16 cellular contexts compared by ENCODE assay signal in genomic region chr14:99038401-99038800, GRCh38.
DNase-seq lines count a peak whose midpoint lies in the region; ATAC-seq and TF ChIP-seq lines count a peak whose summit lies in the region.
"Had no signal": no experiment of that assay in that cellular context is flagged by ENCODE, and none has a peak within 500 bp of the region (broad histone marks: within the 10 kb centered on the region; RNA-seq: fewer than 3 reads in every experiment).

No MANE protein-coding gene starts in this region.

- H3K36me3 ChIP-seq in lower lobe of right lung = no peaks in the 10 kb centered on the region
- H3K36me3 ChIP-seq: adrenal gland, vagina had no signal

- H3K27me3 Mint-ChIP-seq in activated CD4-positive, alpha-beta T cell treated with anti-CD3 and anti-CD28 coated beads, Interleukin-2, amount 10 ng/mL, durations not matched to agents 7 days and 5 days = no peaks in the 10 kb centered on the region
- H3K27me3 Mint-ChIP-seq in progenitor cell of endocrine pancreas = peaks cover 22% of the 10 kb centered on the region
- H3K27me3 Mint-ChIP-seq: IgD-negative memory B cell had no signal

- no peaks in the 10 kb centered on the region for H3K9me3 Mint-ChIP-seq in activated CD4-positive, alpha-beta T cell treated with anti-CD3 and anti-CD28 coated beads, Interleukin-2, amount 10 ng/mL, durations not matched to agents 7 days and 5 days
- no peaks in the 10 kb centered on the region for H3K9me3 Mint-ChIP-seq in progenitor cell of endocrine pancreas (ENCODE audit: low read depth)
- H3K9me3 Mint-ChIP-seq: H9 had no signal

- no peak overlapping the region for H3K27ac ChIP-seq in lower lobe of right lung
- no peak overlapping the region for H3K27ac ChIP-seq in dorsolateral prefrontal cortex
- H3K27ac ChIP-seq: vagina, VCaP had no signal

- DNase-seq in AML-193 (lab: John Stamatoyannopoulos, UW) (peak; percentile 3 to 6), M059J (ENCODE audit: low read depth) (peak; percentile 73), astrocyte of the spinal cord (ENCODE audit: low read depth, low spot score) (peak; percentile 56), kidney tubule cell (ENCODE audit: low spot score) (peak; percentile 70), lower lobe of right lung (no peak), progenitor cell of endocrine pancreas (ENCODE audit: low spot score, unreplicated experiment) (no peak), dorsolateral prefrontal cortex (no peak)
- no peak for DNase-seq in activated CD4-positive, alpha-beta T cell treated with anti-CD3 and anti-CD28 coated beads, Interleukin-2, amount 10 ng/mL, durations not matched to agents 7 days and 5 days
- DNase-seq: NCI-H1436, NCI-H226, T-helper 1 cell had no signal

- CTCF ChIA-PET in activated CD4-positive, alpha-beta T cell treated with anti-CD3 and anti-CD28 coated beads, Interleukin-2, amount 10 ng/mL, durations not matched to agents 7 days and 5 days (lab: Charles Lee) = interaction anchor here (1.1 to 1.3 kb wide), 2 partner anchors 13 to 28 kb away, joined by 3 to 4 read pairs; no protein-coding TSS in a partner anchor

- ATAC-seq in lower lobe of right lung = no peak

- in situ Hi-C loops in astrocyte of the spinal cord (cut with HindIII; ENCODE audit: low sequenced_read_pairs) = no loop called here

- H3K4me1 Mint-ChIP-seq in activated CD4-positive, alpha-beta T cell treated with anti-CD3 and anti-CD28 coated beads, Interleukin-2, amount 10 ng/mL, durations not matched to agents 7 days and 5 days = no peaks in the 10 kb centered on the region
- no peaks in the 10 kb centered on the region for H3K4me1 Mint-ChIP-seq in progenitor cell of endocrine pancreas (ENCODE audit: low read depth)

- intact Hi-C loops in lower lobe of right lung (cut with DNase I) (no loop called here), dorsolateral prefrontal cortex (cut with DNase I) (no loop called here)

- H3K4me3 ChIP-seq in astrocyte of the spinal cord (ENCODE audit: low read depth, low read length) = no peak overlapping the region
- H3K4me3 ChIP-seq in lower lobe of right lung = no peak overlapping the region
- no peak overlapping the region for H3K4me3 ChIP-seq in dorsolateral prefrontal cortex
- H3K4me3 ChIP-seq: adrenal gland, vagina had no signal

- no peak overlapping the region for H3K27ac Mint-ChIP-seq in activated CD4-positive, alpha-beta T cell treated with anti-CD3 and anti-CD28 coated beads, Interleukin-2, amount 10 ng/mL, durations not matched to agents 7 days and 5 days
- no peak overlapping the region for H3K27ac Mint-ChIP-seq in progenitor cell of endocrine pancreas
- H3K27ac Mint-ChIP-seq: IgD-negative memory B cell had no signal

- POLR2A ChIA-PET in activated CD4-positive, alpha-beta T cell treated with anti-CD3 and anti-CD28 coated beads, Interleukin-2, amount 10 ng/mL, durations not matched to agents 7 days and 5 days (lab: Charles Lee) = no interaction called here

- TF ChIP-seq CTCF in astrocyte of the spinal cord (IDR thresholded peaks at IDR 0.05; ENCODE audit: low read depth, low read length) (no peak), lower lobe of right lung (IDR thresholded peaks at IDR 0.05) (no peak), progenitor cell of endocrine pancreas (IDR thresholded peaks at IDR 0.05; ENCODE audit: unreplicated experiment) (no peak), dorsolateral prefrontal cortex (IDR thresholded peaks at IDR 0.05 in 54 of 56, conservative IDR thresholded peaks at IDR 0.05 in 2 of 56; ENCODE audit: low read depth in 1 of 56, partially characterized antibody in 56 of 56) (no peak)

- H3K4me1 ChIP-seq in lower lobe of right lung = peaks cover 15% of the 10 kb centered on the region

- H3K36me3 Mint-ChIP-seq in activated CD4-positive, alpha-beta T cell treated with anti-CD3 and anti-CD28 coated beads, Interleukin-2, amount 10 ng/mL, durations not matched to agents 7 days and 5 days (ENCODE audit: low read depth) = no peaks in the 10 kb centered on the region
- no peaks in the 10 kb centered on the region for H3K36me3 Mint-ChIP-seq in progenitor cell of endocrine pancreas (ENCODE audit: insufficient read depth)

- H3K4me3 Mint-ChIP-seq in activated CD4-positive, alpha-beta T cell treated with anti-CD3 and anti-CD28 coated beads, Interleukin-2, amount 10 ng/mL, durations not matched to agents 7 days and 5 days = no peak overlapping the region
- no peak overlapping the region for H3K4me3 Mint-ChIP-seq in progenitor cell of endocrine pancreas (ENCODE audit: low read depth)
- H3K4me3 Mint-ChIP-seq: H9, IgD-negative memory B cell had no signal

- H3K27me3 ChIP-seq in lower lobe of right lung (ENCODE audit: low read depth) (peaks cover 9% of the 10 kb centered on the region), dorsolateral prefrontal cortex (peaks cover 0 to 17% (median 0%) of the 10 kb centered on the region in 45 donors)
- H3K27me3 ChIP-seq: adrenal gland, vagina had no signal

- H3K9me3 ChIP-seq in lower lobe of right lung = no peaks in the 10 kb centered on the region
- H3K9me3 ChIP-seq: adrenal gland, vagina had no signal

Comparison
In these comparisons a context has a peak if more than half of its experiments do, and no peak if none do; other contexts are left out.
1. DNase-seq: peak in AML-193 (2 of 2), M059J (single experiment), astrocyte of the spinal cord (single experiment) and kidney tubule cell (single experiment); none in lower lobe of right lung (single experiment), activated CD4-positive, alpha-beta T cell treated with anti-CD3 and anti-CD28 coated beads, Interleukin-2, amount 10 ng/mL, durations not matched to agents 7 days and 5 days (single experiment), progenitor cell of endocrine pancreas (single experiment) and dorsolateral prefrontal cortex (0 of 10).